In the genomic region with DNA sequence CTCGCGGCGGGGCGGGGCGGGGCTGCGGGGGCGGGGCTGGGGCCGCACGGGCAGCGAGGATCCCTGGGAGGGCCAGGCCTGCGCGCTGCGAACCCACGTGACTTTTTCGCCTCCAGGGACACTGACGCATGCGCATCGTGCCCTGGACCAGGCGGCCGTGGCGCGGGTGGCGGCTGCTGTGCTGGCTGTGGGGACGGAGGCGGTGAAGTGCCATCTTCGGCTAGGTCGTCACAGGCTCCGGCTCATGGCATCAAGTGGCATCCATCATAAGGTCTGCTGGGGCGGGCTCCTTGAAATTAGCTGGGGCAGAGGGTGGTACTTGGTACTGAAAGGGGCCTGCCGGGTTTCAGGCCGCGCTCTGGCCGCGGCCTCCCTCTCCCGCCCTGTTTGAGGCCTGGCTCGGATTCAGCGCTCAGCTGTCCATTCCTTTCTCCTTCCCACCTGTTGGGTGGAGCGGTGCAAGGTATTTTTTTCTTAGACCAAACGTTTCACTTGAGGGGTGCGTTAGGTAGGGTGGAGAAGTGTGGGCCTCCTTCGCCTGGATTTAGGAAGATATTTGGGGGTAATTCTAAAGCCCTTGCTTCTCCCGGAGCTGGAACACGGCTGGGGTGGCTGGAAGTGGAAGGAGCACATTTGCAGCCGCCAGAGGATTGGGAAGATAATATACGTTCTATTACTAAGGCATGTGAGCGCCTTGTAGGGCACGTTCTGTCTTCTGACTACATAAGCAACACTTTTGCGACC, we compare ENCODE assay signal across 9 cellular contexts. TPM values are rescaled to one million over a fixed set of nuclear protein-coding genes. Genes with fewer than 3 reads are reported as not detected.
DNase-seq lines count a peak whose midpoint lies in the region; ATAC-seq, FAIRE-seq and TF ChIP-seq lines count a peak whose summit lies in the region.
"Had no signal": no experiment of that assay in that cellular context is flagged by ENCODE, and none has a peak within 500 bp of the region (broad histone marks: within the 10 kb centered on the region; RNA-seq: fewer than 3 reads in every experiment).

A gene with protein sequence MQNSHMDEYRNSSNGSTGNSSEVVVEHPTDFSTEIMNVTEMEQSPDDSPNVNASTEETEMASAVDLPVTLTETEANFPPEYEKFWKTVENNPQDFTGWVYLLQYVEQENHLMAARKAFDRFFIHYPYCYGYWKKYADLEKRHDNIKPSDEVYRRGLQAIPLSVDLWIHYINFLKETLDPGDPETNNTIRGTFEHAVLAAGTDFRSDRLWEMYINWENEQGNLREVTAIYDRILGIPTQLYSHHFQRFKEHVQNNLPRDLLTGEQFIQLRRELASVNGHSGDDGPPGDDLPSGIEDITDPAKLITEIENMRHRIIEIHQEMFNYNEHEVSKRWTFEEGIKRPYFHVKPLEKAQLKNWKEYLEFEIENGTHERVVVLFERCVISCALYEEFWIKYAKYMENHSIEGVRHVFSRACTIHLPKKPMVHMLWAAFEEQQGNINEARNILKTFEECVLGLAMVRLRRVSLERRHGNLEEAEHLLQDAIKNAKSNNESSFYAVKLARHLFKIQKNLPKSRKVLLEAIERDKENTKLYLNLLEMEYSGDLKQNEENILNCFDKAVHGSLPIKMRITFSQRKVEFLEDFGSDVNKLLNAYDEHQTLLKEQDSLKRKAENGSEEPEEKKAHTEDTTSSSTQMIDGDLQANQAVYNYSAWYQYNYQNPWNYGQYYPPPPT (plus strand): TSS at position 138 of the 744 bp plus-strand sequence. CDS start 11,124 bp downstream, outside the sequence.

- peak; percentile 97 for TF ChIP-seq POLR2A in GM19099 (IDR thresholded peaks at IDR 0.05; ENCODE audit: extremely low read depth, insufficient read length, low read depth)

- no peak for FAIRE-seq in keratinocyte (lab: Jason Lieb, UNC)
- FAIRE-seq: endometrium had no signal

- dilution Hi-C loops in keratinocyte (cut with MboI; ENCODE audit: extremely low pct_ligation_motif_present, low sequenced_read_pairs), result no loop called here

- H3K9ac ChIP-seq in keratinocyte (ENCODE audit: control insufficient read depth, extremely low read depth, insufficient read depth, low read length), result peak within 1 kb of the TSS; percentile 95

- no peak for TF ChIP-seq CTCF in keratinocyte (optimal IDR thresholded peaks at IDR 0.05 in 1 of 3, IDR thresholded peaks at IDR 0.05 in 1 of 3, conservative IDR thresholded peaks at IDR 0.05 in 1 of 3; ENCODE audit: extremely low read depth in 1 of 3, insufficient read depth in 2 of 3, low read length in 3 of 3)

- H3K4me2 ChIP-seq in keratinocyte (ENCODE audit: control insufficient read depth, extremely low read depth, insufficient read depth, low read depth, low read length), result peak within 1 kb of the TSS; percentile 91

- H3K4me3 ChIP-seq in keratinocyte (ENCODE audit: control insufficient read depth in 2 of 3, extremely low read depth in 1 of 3, insufficient read depth in 2 of 3, low read depth in 1 of 3, low read length in 3 of 3), result peak within 1 kb of the TSS; percentile 55 to 99 (median 85)

- H3K36me3 ChIP-seq in keratinocyte (ENCODE audit: control insufficient read depth in 2 of 2, extremely low read depth in 1 of 2, insufficient read depth in 2 of 2, low read length in 2 of 2), result peaks cover 0 to 4% of the 10 kb centered on the region in 2 experiments

- H3K9me1 ChIP-seq in keratinocyte (ENCODE audit: control insufficient read depth, extremely low read depth, insufficient read depth, low read length), result peaks cover 2% of the 10 kb centered on the region

- peak within 1 kb of the TSS; percentile 95 for H2AFZ ChIP-seq in keratinocyte (ENCODE audit: control insufficient read depth, low read length)

- DNase-seq in AML-193 (lab: John Stamatoyannopoulos, UW) (peak; percentile 81 to 88), NCI-H446 treated with DMSO at 0.1 percent for 48 hours (lab: John Stamatoyannopoulos, UW) (peak; percentile 88), cerebellar nuclear complex (lab: John Stamatoyannopoulos, UW) (peak; percentile 22 to 84), keratinocyte (ENCODE audit: low read depth, low spot score) (peak; percentile 23)
- peak; percentile 92 for DNase-seq in activated CD4-positive, alpha-beta T cell treated with anti-CD3 and anti-CD28 coated beads for 1 hour
- peak; percentile 89 to 94 (median 90) for DNase-seq in stimulated activated CD4-positive, alpha-beta T cell treated with anti-CD3 and anti-CD28 coated beads, Interleukin-12 subunit alpha, Interleukin-12 subunit beta, amount 100 ng/mL, for 48 hours (ENCODE audit: low read depth in 2 of 3, low spot score in 1 of 3)

- H3K9me3 ChIP-seq in keratinocyte (ENCODE audit: control insufficient read depth, low read depth, low read length), result no peaks in the 10 kb centered on the region

- H3K27ac ChIP-seq in keratinocyte (ENCODE audit: control insufficient read depth, insufficient read depth, low read length), result peak within 1 kb of the TSS; percentile 93

- peaks cover 12% of the 10 kb centered on the region for H4K20me1 ChIP-seq in keratinocyte (ENCODE audit: control insufficient read depth, extremely low read depth, insufficient read depth, low read length)

- peak; percentile 75 for ATAC-seq in HG03378 (IDR thresholded peaks at IDR 0.05; ENCODE audit: unreplicated experiment)

- H3K79me2 ChIP-seq in keratinocyte (ENCODE audit: control insufficient read depth, insufficient read depth, low read length), result peaks cover 51% of the 10 kb centered on the region

- peaks cover 31% of the 10 kb centered on the region for H3K4me1 ChIP-seq in keratinocyte (ENCODE audit: control insufficient read depth, extremely low read depth, insufficient read depth, low read length)

- no peaks in the 10 kb centered on the region for H3K27me3 ChIP-seq in keratinocyte (ENCODE audit: control insufficient read depth, extremely low read depth, insufficient read depth, low read length)

RNA-seq across cellular contexts. Expression of the gene that starts here (rescaled TPM):
- polyA plus RNA-seq in keratinocyte, result 15.6 to 51.5 TPM (median 45.5 TPM) in 3 replicates
- 59.4 TPM for polyA plus RNA-seq in keratinocyte (2011; ENCODE audit: low read depth)
- 5.9 and 11.4 TPM in 2 replicates for polyA plus RNA-seq in keratinocyte (2011; cell fraction: cytosol; rRNA removed)
- 53.4 and 82.5 TPM in 2 replicates for polyA plus RNA-seq in keratinocyte (2011; cell fraction: nucleus; rRNA removed)
- polyA plus RNA-seq in keratinocyte (2012; ENCODE audit: low replicate concordance), result 16.2 and 22.8 TPM in 2 replicates
- 9.1 to 63.3 TPM (median 33.5 TPM) in 3 replicates for polyA minus RNA-seq in keratinocyte
- polyA minus RNA-seq in keratinocyte (2011; cell fraction: cytosol; rRNA and poly(A)+ RNA removed), result 5.6 TPM
- 29.2 and 59.7 TPM in 2 replicates for polyA minus RNA-seq in keratinocyte (2011; cell fraction: nucleus; rRNA and poly(A)+ RNA removed)

Comparison
In these comparisons a context has a peak if more than half of its experiments do, and no peak if none do; other contexts are left out.
1. Peak in every context shown above with its lines: DNase-seq, ATAC-seq, H3K4me3 ChIP-seq and H3K27ac ChIP-seq.
2. DNase-seq: peak in every context shown above with its lines; median percentile 92 in activated CD4-positive, alpha-beta T cell treated with anti-CD3 and anti-CD28 coated beads for 1 hour; 90 in stimulated activated CD4-positive, alpha-beta T cell treated with anti-CD3 and anti-CD28 coated beads, Interleukin-12 subunit alpha, Interleukin-12 subunit beta, amount 100 ng/mL, for 48 hours; 88 in NCI-H446 treated with DMSO at 0.1 percent for 48 hours; 84 in AML-193; 53 in cerebellar nuclear complex; 23 in keratinocyte.